Comparison of ENCODE assay signal across 11 cellular contexts in genomic region chr2:205734436-205734835, GRCh38. TPM values are rescaled to one million over a fixed set of nuclear protein-coding genes. Genes with fewer than 3 reads are reported as not detected.
DNase-seq lines count a peak whose midpoint lies in the region; ATAC-seq and TF ChIP-seq lines count a peak whose summit lies in the region.
"Had no signal": no experiment of that assay in that cellular context is flagged by ENCODE, and none has a peak within 500 bp of the region (broad histone marks: within the 10 kb centered on the region; RNA-seq: fewer than 3 reads in every experiment).

No MANE protein-coding gene starts in this region.

- H3K79me2 ChIP-seq in GM23338 (replicated peaks; ENCODE audit: insufficient read depth), result no peaks in the 10 kb centered on the region

- no peaks in the 10 kb centered on the region for H3K9me2 ChIP-seq in GM23338 (ENCODE audit: insufficient read depth)

- H4K20me1 ChIP-seq in GM23338 (replicated peaks; ENCODE audit: insufficient read depth), result no peaks in the 10 kb centered on the region

- no peak overlapping the region; the same call in 1 of the 3 replicates for H3K4me3 Mint-ChIP-seq in GM23338
- H3K4me3 Mint-ChIP-seq: naive thymus-derived CD4-positive, alpha-beta T cell had no signal

- H3K36me3 Mint-ChIP-seq in GM23338 (ENCODE audit: low read depth), result peaks cover 11% of the 10 kb centered on the region; the same call in 2 of the 3 replicates

- peak overlapping the region; percentile 31 for H3K4me2 ChIP-seq in GM23338

- TF ChIP-seq CTCF in GM23338 (conservative IDR thresholded peaks at IDR 0.05; ENCODE audit: low read depth in 2 of 2), result no peak
- no peak for TF ChIP-seq CTCF in fibroblast of pulmonary artery (IDR thresholded peaks at IDR 0.05; ENCODE audit: low read length, missing control alignments)
- TF ChIP-seq CTCF in prostate gland (IDR thresholded peaks at IDR 0.05), result no peak

- H3K27ac ChIP-seq in GM23338 (ENCODE audit: low read depth) (peak overlapping the region; percentile 84; the same call in 1 of the 2 replicates), prostate gland (peak overlapping the region; percentile 46 to 68)

- H3K36me3 ChIP-seq in GM23338 (ENCODE audit: insufficient read depth) (no peaks in the 10 kb centered on the region; the same call in 1 of the 2 replicates), prostate gland (no peaks in the 10 kb centered on the region)

- H3K27ac Mint-ChIP-seq in GM23338, result peak overlapping the region; percentile 97
- H3K27ac Mint-ChIP-seq: naive thymus-derived CD4-positive, alpha-beta T cell had no signal

- no peaks in the 10 kb centered on the region for H3F3A ChIP-seq in GM23338 (replicated peaks; ENCODE audit: low read depth)

- H3K27me3 Mint-ChIP-seq in GM23338 (ENCODE audit: insufficient read depth, low read depth, poor library complexity), result peaks cover 3% of the 10 kb centered on the region

- DNase-seq in GM23338 (ENCODE audit: low spot score), result peak; percentile 73
- DNase-seq in SHP77 treated with DMSO at 0.1 percent for 48 hours (lab: John Stamatoyannopoulos, UW), result peak; percentile 10
- DNase-seq in fibroblast of pulmonary artery (ENCODE audit: low read depth), result peak; percentile 94
- DNase-seq in prostate gland (ENCODE audit: low spot score), result peak; percentile 74
- no peak for DNase-seq in NCI-H2029 (lab: John Stamatoyannopoulos, UW)
- DNase-seq in DMS153 treated with DMSO at 0.1 percent for 48 hours (lab: John Stamatoyannopoulos, UW; ENCODE audit: unreplicated experiment), result no peak
- no peak for DNase-seq in NCI-H2081 (lab: John Stamatoyannopoulos, UW)
- DNase-seq: activated gamma-delta T cell; naive thymus-derived CD4-positive, alpha-beta T cell; NCI-H1092 treated with DMSO at 0.1 percent for 48 hours had no signal

- peaks cover 47% of the 10 kb centered on the region for H3K4me1 ChIP-seq in GM23338 (ENCODE audit: insufficient read depth)
- peaks cover 11% of the 10 kb centered on the region for H3K4me1 ChIP-seq in prostate gland (replicated peaks)

- peaks cover 56% of the 10 kb centered on the region for H3K4me1 Mint-ChIP-seq in GM23338

- no peaks in the 10 kb centered on the region for H3K27me3 ChIP-seq in GM23338 (ENCODE audit: insufficient read depth)
- no peaks in the 10 kb centered on the region for H3K27me3 ChIP-seq in prostate gland (replicated peaks; ENCODE audit: insufficient read depth)

- H3K9me3 Mint-ChIP-seq in GM23338, result no peaks in the 10 kb centered on the region

- intact Hi-C loops in prostate gland (cut with DNase I), result loop anchor here (5.0 kb wide), 1 partner anchor 37 kb away; no protein-coding TSS in a partner anchor

- peak overlapping the region; percentile 93 for H2AFZ ChIP-seq in GM23338

- H3K4me3 ChIP-seq in GM23338 (no peak overlapping the region), fibroblast of pulmonary artery (replicated peaks; ENCODE audit: low read depth, low read length) (no peak overlapping the region), prostate gland (no peak overlapping the region)

- TF ChIP-seq POLR2A in prostate gland (IDR thresholded peaks at IDR 0.05), result no peak

- no peaks in the 10 kb centered on the region for H3K9me3 ChIP-seq in prostate gland

- peak; percentile 65 for ATAC-seq in GM23338
- no peak for ATAC-seq in GM18909 (IDR thresholded peaks at IDR 0.05; ENCODE audit: poor library complexity, unreplicated experiment)
- ATAC-seq: naive thymus-derived CD4-positive, alpha-beta T cell had no signal

- 15% methylated on average over 3 of the region's 3 CpGs for WGBS in prostate gland

TF ChIP-seq in GM23338, 12 proteins besides CTCF, POLR2A, EP300 and RAD21:
- TF ChIP-seq ZNF114 (CRISPR knock-in tag; IDR thresholded peaks at IDR 0.05) (no peak), NANOG (IDR thresholded peaks at IDR 0.05; ENCODE audit: borderline replicate concordance) (no peak), EZH2 (IDR thresholded peaks at IDR 0.05; ENCODE audit: low read depth, unreplicated experiment) (no peak), ETS1 (IDR thresholded peaks at IDR 0.05) (no peak; the same call in 1 of the 2 replicates), CREB1 (CRISPR knock-in tag; IDR thresholded peaks at IDR 0.05; ENCODE audit: low read depth) (no peak), JUNB (IDR thresholded peaks at IDR 0.05; ENCODE audit: unreplicated experiment) (no peak)
TF ChIP-seq in GM23338: peak in this region for 0.

RNA-seq across cellular contexts. Expression of gene NRP2, which starts 52.1 kb away (rescaled TPM):
- total RNA-seq in GM23338 (2014; rRNA removed; shearing (Covaris generic)), result 17.4 and 22.0 TPM in 2 replicates
- 18.4 and 19.1 TPM in 2 replicates for polyA plus RNA-seq in GM23338 (2016; fragmentation: Nextera tagmentation; extraction: Ambion mirVana)
- 10 to 100 TPM in 1 of 2 donors, 1 to 10 TPM in 1; 9.7 to 21.0 TPM for total RNA-seq in prostate gland

Comparison
In these comparisons a context has a peak if more than half of its experiments do, and no peak if none do; other contexts are left out.
1. DNase-seq: peak in GM23338 (single experiment), SHP77 treated with DMSO at 0.1 percent for 48 hours (single experiment), fibroblast of pulmonary artery (single experiment) and prostate gland (single experiment); none in NCI-H2029 (single experiment), DMS153 treated with DMSO at 0.1 percent for 48 hours (single experiment) and NCI-H2081 (0 of 2).